2 cellular contexts compared by ENCODE assay signal in genomic region chr7:84142726-84143125, GRCh38.
TF ChIP-seq lines count a peak whose summit lies in the region.

No MANE protein-coding gene starts in this region.

TF ChIP-seq in HepG2, 621 proteins besides CTCF, POLR2A, EP300 and RAD21:
- TF ChIP-seq GPBP1L1 (CRISPR knock-in tag; IDR thresholded peaks at IDR 0.05) (no peak), RARG (CRISPR knock-in tag; IDR thresholded peaks at IDR 0.05; ENCODE audit: low read depth) (no peak), ATF7 (IDR thresholded peaks at IDR 0.05) (peak; percentile 91), ATF7 (CRISPR knock-in tag; IDR thresholded peaks at IDR 0.05) (no peak), CREB1 (IDR thresholded peaks at IDR 0.05) (peak; percentile 92), CREB1 (CRISPR knock-in tag; IDR thresholded peaks at IDR 0.05) (no peak), ZNF264 (CRISPR knock-in tag; IDR thresholded peaks at IDR 0.05) (no peak), MED13 (CRISPR knock-in tag; IDR thresholded peaks at IDR 0.05) (no peak), ZNF674 (CRISPR knock-in tag; IDR thresholded peaks at IDR 0.05; ENCODE audit: low read depth) (no peak), ATF2 (CRISPR knock-in tag; IDR thresholded peaks at IDR 0.05) (no peak)

TF ChIP-seq in K562, 482 proteins besides CTCF, POLR2A, EP300 and RAD21:
- TF ChIP-seq SAFB (IDR thresholded peaks at IDR 0.05; ENCODE audit: borderline replicate concordance, low read depth, low read length) (no peak), ATF3 (IDR thresholded peaks at IDR 0.05) (peak; percentile 37; the same call in 1 of the 2 replicates), ATF3 (CRISPR knock-in tag; conservative IDR thresholded peaks at IDR 0.05) (no peak)
